Comparison of ENCODE assay signal across 1 cellular context in the genomic region with DNA sequence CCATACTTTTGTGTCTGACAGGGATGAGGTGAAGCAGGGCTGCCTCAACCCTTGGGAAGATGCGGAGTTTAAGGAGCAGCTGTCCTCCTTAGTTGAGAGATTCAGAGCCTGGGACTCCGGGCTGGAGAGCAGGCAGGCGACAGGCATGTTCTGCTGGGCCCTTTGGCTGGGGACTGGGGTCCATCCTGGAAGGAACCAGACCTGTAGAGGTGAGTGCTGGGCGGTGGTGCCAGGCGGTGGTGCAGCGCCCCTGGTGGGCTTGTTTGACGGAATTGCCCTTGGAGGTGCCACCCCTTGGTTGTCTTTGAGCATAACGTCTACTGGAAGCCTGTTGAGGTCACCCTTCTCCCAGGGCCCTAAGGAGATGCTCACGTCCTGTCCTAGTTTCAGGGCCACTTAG.
TF ChIP-seq lines count a peak whose summit lies in the region.

No MANE protein-coding gene starts in this region.

TF ChIP-seq in IMR-90, 13 proteins besides CTCF, POLR2A, EP300 and RAD21:
- TF ChIP-seq FOS (IDR thresholded peaks at IDR 0.05; ENCODE audit: low read depth, low read length) (no peak), RFX5 (IDR thresholded peaks at IDR 0.05; ENCODE audit: low read depth, low read length) (no peak), MXI1 (IDR thresholded peaks at IDR 0.05; ENCODE audit: borderline replicate concordance, low read depth, low read length) (no peak), MAZ (IDR thresholded peaks at IDR 0.05; ENCODE audit: borderline replicate concordance, low read depth, low read length) (no peak), RCOR1 (IDR thresholded peaks at IDR 0.05; ENCODE audit: insufficient replicate concordance, low read length) (no peak), NFE2L2 (IDR thresholded peaks at IDR 0.05; ENCODE audit: low read depth, low read length) (no peak), BHLHE40 (IDR thresholded peaks at IDR 0.05; ENCODE audit: low read depth, low read length) (no peak), SMC3 (IDR thresholded peaks at IDR 0.05; ENCODE audit: low read depth, low read length) (no peak), CHD1 (IDR thresholded peaks at IDR 0.05; ENCODE audit: low read depth, low read length) (no peak), MAFK (IDR thresholded peaks at IDR 0.05; ENCODE audit: low read depth, low read length) (no peak), CEBPB (IDR thresholded peaks at IDR 0.05; ENCODE audit: low read depth, low read length) (no peak)
- TF ChIP-seq, protein P1, sequence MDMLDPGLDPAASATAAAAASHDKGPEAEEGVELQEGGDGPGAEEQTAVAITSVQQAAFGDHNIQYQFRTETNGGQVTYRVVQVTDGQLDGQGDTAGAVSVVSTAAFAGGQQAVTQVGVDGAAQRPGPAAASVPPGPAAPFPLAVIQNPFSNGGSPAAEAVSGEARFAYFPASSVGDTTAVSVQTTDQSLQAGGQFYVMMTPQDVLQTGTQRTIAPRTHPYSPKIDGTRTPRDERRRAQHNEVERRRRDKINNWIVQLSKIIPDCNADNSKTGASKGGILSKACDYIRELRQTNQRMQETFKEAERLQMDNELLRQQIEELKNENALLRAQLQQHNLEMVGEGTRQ (IDR thresholded peaks at IDR 0.05; ENCODE audit: low read depth, low read length), result no peak
- TF ChIP-seq, protein P2, sequence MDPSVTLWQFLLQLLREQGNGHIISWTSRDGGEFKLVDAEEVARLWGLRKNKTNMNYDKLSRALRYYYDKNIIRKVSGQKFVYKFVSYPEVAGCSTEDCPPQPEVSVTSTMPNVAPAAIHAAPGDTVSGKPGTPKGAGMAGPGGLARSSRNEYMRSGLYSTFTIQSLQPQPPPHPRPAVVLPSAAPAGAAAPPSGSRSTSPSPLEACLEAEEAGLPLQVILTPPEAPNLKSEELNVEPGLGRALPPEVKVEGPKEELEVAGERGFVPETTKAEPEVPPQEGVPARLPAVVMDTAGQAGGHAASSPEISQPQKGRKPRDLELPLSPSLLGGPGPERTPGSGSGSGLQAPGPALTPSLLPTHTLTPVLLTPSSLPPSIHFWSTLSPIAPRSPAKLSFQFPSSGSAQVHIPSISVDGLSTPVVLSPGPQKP (IDR thresholded peaks at IDR 0.05; ENCODE audit: borderline replicate concordance, low read depth, low read length), result no peak
